In the genomic region with DNA sequence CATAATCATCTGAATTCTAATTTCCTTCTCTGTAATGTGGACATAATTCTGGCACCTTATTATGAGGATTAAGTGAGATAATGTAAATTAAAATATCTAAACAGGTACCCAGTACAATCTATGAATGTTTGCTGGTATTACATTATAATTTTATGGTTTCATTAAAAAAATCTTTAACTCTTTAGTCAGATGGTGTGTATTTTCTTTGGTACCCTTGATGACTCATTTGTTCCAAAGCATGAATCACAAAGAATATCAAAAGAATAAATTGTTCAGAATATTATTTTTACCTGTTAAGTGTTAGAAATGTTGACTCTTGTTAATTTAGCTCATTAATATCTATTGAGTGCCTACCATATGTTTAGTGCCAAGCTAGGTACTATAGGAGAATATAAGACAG, we compare ENCODE assay signal across 17 cellular contexts.
DNase-seq lines count a peak whose midpoint lies in the region; TF ChIP-seq lines count a peak whose summit lies in the region.
"Had no signal": no experiment of that assay in that cellular context is flagged by ENCODE, and none has a peak within 500 bp of the region (broad histone marks: within the 10 kb centered on the region; RNA-seq: fewer than 3 reads in every experiment).

No MANE protein-coding gene starts in this region.

- no peak overlapping the region for H2BK120ac ChIP-seq in mesendoderm (ENCODE audit: low read depth, low read length)

- DNase-seq in HT1080 (ENCODE audit: low read depth) = peak; percentile 32
- DNase-seq in astrocyte of the hippocampus (ENCODE audit: low read depth, low spot score) = peak; percentile 40
- peak; percentile 62 for DNase-seq in fibroblast of mammary gland (ENCODE audit: low read depth)
- DNase-seq in mesendoderm = no peak
- no peak for DNase-seq in CD4-positive, alpha-beta memory T cell
- DNase-seq in activated CD4-positive, alpha-beta memory T cell treated with anti-CD3 and anti-CD28 coated beads, Interleukin-2, amount 10 ng/mL, durations not matched to agents 7 days and 5 days = no peak
- DNase-seq in NCI-H69 (lab: John Stamatoyannopoulos, UW) = no peak
- DNase-seq: GDM1, NCI-H2029 treated with DMSO at 0.1 percent for 48 hours, SHP77 treated with DMSO at 0.1 percent for 48 hours, sigmoid colon had no signal

- no peak overlapping the region for H3K4ac ChIP-seq in mesendoderm (ENCODE audit: low read depth, low read length)

- H4K5ac ChIP-seq in mesendoderm (ENCODE audit: low read length) = no peak overlapping the region

- no peaks in the 10 kb centered on the region for H3K27me3 ChIP-seq in skeletal muscle satellite cell (ENCODE audit: control insufficient read depth, insufficient read depth, low read length)
- no peaks in the 10 kb centered on the region for H3K27me3 ChIP-seq in mesendoderm (ENCODE audit: insufficient read depth, low read length, poor library complexity)
- H3K27me3 ChIP-seq in CD4-positive, alpha-beta memory T cell (ENCODE audit: insufficient read depth, low read length) = no peaks in the 10 kb centered on the region
- H3K27me3 ChIP-seq: sigmoid colon had no signal

- no peak overlapping the region for H2BK15ac ChIP-seq in mesendoderm (replicated peaks; ENCODE audit: low read depth)

- CTCF ChIA-PET in CD4-positive, alpha-beta memory T cell (lab: Charles Lee; ENCODE audit: partially characterized antibody) = interaction anchor here (0.7 kb wide), 1 partner anchor 96 kb away, joined by 3 read pairs; no protein-coding TSS in a partner anchor
- CTCF ChIA-PET in activated CD4-positive, alpha-beta memory T cell treated with anti-CD3 and anti-CD28 coated beads, Interleukin-2, amount 10 ng/mL, durations not matched to agents 7 days and 5 days (lab: Charles Lee) = no interaction called here

- H3K4me2 ChIP-seq in skeletal muscle satellite cell (ENCODE audit: low read length) = peak overlapping the region; percentile 26
- H3K4me2 ChIP-seq in mesendoderm (ENCODE audit: low read length) = no peak overlapping the region

- no peak overlapping the region for H3K27ac Mint-ChIP-seq in CD4-positive, alpha-beta memory T cell
- no peak overlapping the region for H3K27ac Mint-ChIP-seq in activated CD4-positive, alpha-beta memory T cell treated with anti-CD3 and anti-CD28 coated beads, Interleukin-2, amount 10 ng/mL, durations not matched to agents 7 days and 5 days
- H3K27ac Mint-ChIP-seq: activated naive CD8-positive, alpha-beta T cell; B cell; endodermal cell had no signal

- H3K56ac ChIP-seq in mesendoderm (ENCODE audit: low read length) = no peak overlapping the region

- no peak overlapping the region for H3K27ac ChIP-seq in mesendoderm (ENCODE audit: low read depth, low read length)
- no peak overlapping the region for H3K27ac ChIP-seq in CD4-positive, alpha-beta memory T cell (ENCODE audit: low read depth, low read length)
- H3K27ac ChIP-seq: sigmoid colon had no signal

- no peaks in the 10 kb centered on the region for H3K79me2 ChIP-seq in mesendoderm (ENCODE audit: control insufficient read depth, insufficient read depth, low read length)

- H3K9me3 ChIP-seq in skeletal muscle satellite cell (replicated peaks; ENCODE audit: low read length) = no peaks in the 10 kb centered on the region
- no peaks in the 10 kb centered on the region for H3K9me3 ChIP-seq in CD4-positive, alpha-beta memory T cell (ENCODE audit: control insufficient read depth in 1 of 2, low read length in 2 of 2)
- H3K9me3 ChIP-seq: HAP-1, sigmoid colon had no signal

- H3K4me3 ChIP-seq in fibroblast of mammary gland (ENCODE audit: control insufficient read depth, low read depth, low read length) = no peak overlapping the region
- H3K4me3 ChIP-seq in skeletal muscle satellite cell (ENCODE audit: low read length) = no peak overlapping the region
- H3K4me3 ChIP-seq in mesendoderm (ENCODE audit: low read length) = no peak overlapping the region
- no peak overlapping the region for H3K4me3 ChIP-seq in CD4-positive, alpha-beta memory T cell (ENCODE audit: low read length in 2 of 2)
- H3K4me3 ChIP-seq: HAP-1, sigmoid colon had no signal

- no peak overlapping the region for H3K4me3 Mint-ChIP-seq in CD4-positive, alpha-beta memory T cell
- no peak overlapping the region for H3K4me3 Mint-ChIP-seq in activated CD4-positive, alpha-beta memory T cell treated with anti-CD3 and anti-CD28 coated beads, Interleukin-2, amount 10 ng/mL, durations not matched to agents 7 days and 5 days
- H3K4me3 Mint-ChIP-seq: activated naive CD8-positive, alpha-beta T cell; B cell; central memory CD8-positive, alpha-beta T cell; endodermal cell had no signal

- peaks cover 5 to 6% of the 10 kb centered on the region in 2 donors for H3K36me3 Mint-ChIP-seq in CD4-positive, alpha-beta memory T cell
- peaks cover 2% of the 10 kb centered on the region for H3K36me3 Mint-ChIP-seq in activated CD4-positive, alpha-beta memory T cell treated with anti-CD3 and anti-CD28 coated beads, Interleukin-2, amount 10 ng/mL, durations not matched to agents 7 days and 5 days (ENCODE audit: low read depth)

- H3K36me3 ChIP-seq in skeletal muscle satellite cell (ENCODE audit: insufficient read depth, low read length) = peaks cover 1% of the 10 kb centered on the region
- peaks cover 2% of the 10 kb centered on the region for H3K36me3 ChIP-seq in mesendoderm (ENCODE audit: control insufficient read depth, insufficient read depth, low read length)
- peaks cover 2% of the 10 kb centered on the region for H3K36me3 ChIP-seq in CD4-positive, alpha-beta memory T cell (ENCODE audit: insufficient read depth, low read length)
- H3K36me3 ChIP-seq: HAP-1 had no signal

- H3K4me1 Mint-ChIP-seq in CD4-positive, alpha-beta memory T cell = peaks cover 0 to 10% (median 2%) of the 10 kb centered on the region in 4 donors
- peaks cover 23% of the 10 kb centered on the region for H3K4me1 Mint-ChIP-seq in activated CD4-positive, alpha-beta memory T cell treated with anti-CD3 and anti-CD28 coated beads, Interleukin-2, amount 10 ng/mL, durations not matched to agents 7 days and 5 days
- H3K4me1 Mint-ChIP-seq: central memory CD8-positive, alpha-beta T cell had no signal

- H3K79me1 ChIP-seq in mesendoderm (ENCODE audit: low read length) = no peaks in the 10 kb centered on the region

- no peak overlapping the region for H4K8ac ChIP-seq in mesendoderm (ENCODE audit: low read depth, low read length)

- H3K27me3 Mint-ChIP-seq in CD4-positive, alpha-beta memory T cell = no peaks in the 10 kb centered on the region
- H3K27me3 Mint-ChIP-seq in activated CD4-positive, alpha-beta memory T cell treated with anti-CD3 and anti-CD28 coated beads, Interleukin-2, amount 10 ng/mL, durations not matched to agents 7 days and 5 days = no peaks in the 10 kb centered on the region
- H3K27me3 Mint-ChIP-seq: activated naive CD8-positive, alpha-beta T cell; B cell; central memory CD8-positive, alpha-beta T cell had no signal

- H3K23ac ChIP-seq in mesendoderm (ENCODE audit: low read length) = no peak overlapping the region

- no peak overlapping the region for H2BK5ac ChIP-seq in mesendoderm (ENCODE audit: low read length)

- no peak for TF ChIP-seq CTCF in fibroblast of mammary gland (conservative IDR thresholded peaks at IDR 0.05; ENCODE audit: control insufficient read depth, insufficient read depth, low read depth, low read length)

- intact Hi-C loops in CD4-positive, alpha-beta memory T cell (cut with micrococcal nuclease) = no loop called here

- POLR2A ChIA-PET in CD4-positive, alpha-beta memory T cell (lab: Charles Lee; ENCODE audit: partially characterized antibody) = no interaction called here
- POLR2A ChIA-PET in activated CD4-positive, alpha-beta memory T cell treated with anti-CD3 and anti-CD28 coated beads, Interleukin-2, amount 10 ng/mL, durations not matched to agents 7 days and 5 days (lab: Charles Lee) = no interaction called here

- no peak overlapping the region for H2AK5ac ChIP-seq in mesendoderm (ENCODE audit: low read length)

- H3K4me1 ChIP-seq in skeletal muscle satellite cell (ENCODE audit: control insufficient read depth, insufficient read depth, low read length) (peaks cover 34% of the 10 kb centered on the region), mesendoderm (ENCODE audit: control insufficient read depth, low read depth, low read length) (peaks cover 4% of the 10 kb centered on the region)
- H3K4me1 ChIP-seq in CD4-positive, alpha-beta memory T cell (ENCODE audit: insufficient read depth, low read length) = no peaks in the 10 kb centered on the region
- H3K4me1 ChIP-seq: HAP-1 had no signal

- H3K9me3 Mint-ChIP-seq in CD4-positive, alpha-beta memory T cell = no peaks in the 10 kb centered on the region
- H3K9me3 Mint-ChIP-seq in activated CD4-positive, alpha-beta memory T cell treated with anti-CD3 and anti-CD28 coated beads, Interleukin-2, amount 10 ng/mL, durations not matched to agents 7 days and 5 days = no peaks in the 10 kb centered on the region
- H3K9me3 Mint-ChIP-seq: central memory CD8-positive, alpha-beta T cell; endodermal cell had no signal

- H3K9ac ChIP-seq in skeletal muscle satellite cell (ENCODE audit: low read depth, low read length) = peak overlapping the region; percentile 6
- H3K9ac ChIP-seq in mesendoderm (ENCODE audit: low read length) = no peak overlapping the region

- no peak overlapping the region for H3K18ac ChIP-seq in mesendoderm (ENCODE audit: low read length)

Comparison
In these comparisons a context has a peak if more than half of its experiments do, and no peak if none do; other contexts are left out.
1. DNase-seq: peak in HT1080 (single experiment), astrocyte of the hippocampus (single experiment) and fibroblast of mammary gland (single experiment); none in mesendoderm (single experiment), CD4-positive, alpha-beta memory T cell (0 of 5), activated CD4-positive, alpha-beta memory T cell treated with anti-CD3 and anti-CD28 coated beads, Interleukin-2, amount 10 ng/mL, durations not matched to agents 7 days and 5 days (single experiment) and NCI-H69 (single experiment).